In genomic region chr3:115876860-115877646, GRCh38 we compare ENCODE assay signal across 13 cellular contexts.
DNase-seq lines count a peak whose midpoint lies in the region; ATAC-seq, FAIRE-seq and TF ChIP-seq lines count a peak whose summit lies in the region.
"Had no signal": no experiment of that assay in that cellular context is flagged by ENCODE, and none has a peak within 500 bp of the region (broad histone marks: within the 10 kb centered on the region; RNA-seq: fewer than 3 reads in every experiment).

No MANE protein-coding gene starts in this region.

- 12% methylated on average over 8 of the region's 8 CpGs for WGBS in esophagus muscularis mucosa
- 7% methylated on average over 8 of the region's 8 CpGs for WGBS in pancreas, 2 donors
- WGBS in upper lobe of left lung, 2 donors = 9 to 12% methylated on average over 8 of the region's 8 CpGs

- TF ChIP-seq CTCF in esophagus muscularis mucosa (IDR thresholded peaks at IDR 0.05) = no peak
- TF ChIP-seq CTCF in pancreas (IDR thresholded peaks at IDR 0.05) = no peak
- TF ChIP-seq CTCF in upper lobe of left lung (IDR thresholded peaks at IDR 0.05) = no peak

- H3K4me3 ChIP-seq in esophagus muscularis mucosa = peak overlapping the region; percentile 14 to 42 (median 28)
- H3K4me3 ChIP-seq in pancreas = peak overlapping the region in 1 of 4 donors; percentile 2
- H3K4me3 ChIP-seq in upper lobe of left lung = peak overlapping the region in 2 of 4 donors; percentile 2 to 24
- H3K4me3 ChIP-seq: gastrocnemius medialis had no signal

- no peak for TF ChIP-seq EP300 in esophagus muscularis mucosa (IDR thresholded peaks at IDR 0.05)
- no peak for TF ChIP-seq EP300 in upper lobe of left lung (IDR thresholded peaks at IDR 0.05)

- H3K4me1 ChIP-seq in esophagus muscularis mucosa (peaks cover 0 to 14% (median 7%) of the 10 kb centered on the region in 4 donors), pancreas (peaks cover 5 to 15% (median 7%) of the 10 kb centered on the region in 3 donors), upper lobe of left lung (peaks cover 0 to 5% (median 4%) of the 10 kb centered on the region in 4 donors)
- H3K4me1 ChIP-seq: gastrocnemius medialis had no signal

- TF ChIP-seq POLR2A in esophagus muscularis mucosa (IDR thresholded peaks at IDR 0.05; ENCODE audit: low read depth) = no peak
- TF ChIP-seq POLR2A in upper lobe of left lung (IDR thresholded peaks at IDR 0.05) = no peak

- H3K27me3 ChIP-seq in esophagus muscularis mucosa (no peaks in the 10 kb centered on the region), pancreas (no peaks in the 10 kb centered on the region), upper lobe of left lung (no peaks in the 10 kb centered on the region)
- H3K27me3 ChIP-seq: gastrocnemius medialis, neutrophil had no signal

- peak; percentile 26 for FAIRE-seq in pancreas (lab: Jason Lieb, UNC)
- FAIRE-seq in RCC 7860 (lab: Jason Lieb, UNC) = no peak

- no peaks in the 10 kb centered on the region for H3K9me3 ChIP-seq in esophagus muscularis mucosa
- H3K9me3 ChIP-seq in pancreas = no peaks in the 10 kb centered on the region
- no peaks in the 10 kb centered on the region for H3K9me3 ChIP-seq in upper lobe of left lung
- H3K9me3 ChIP-seq: gastrocnemius medialis, neutrophil had no signal

- ATAC-seq in pancreas (peak; percentile 43 to 79 (median 56)), upper lobe of left lung (ENCODE audit: low FRiP score in 2 of 2) (no peak)
- ATAC-seq: activated CD8-positive, alpha-beta memory T cell treated with anti-CD3 and anti-CD28 coated beads, Interleukin-2, amount 10 ng/mL, durations not matched to agents 7 days and 5 days; gastrocnemius medialis had no signal

- H3K27ac ChIP-seq in esophagus muscularis mucosa (replicated peaks in 1 of 4) (no peak overlapping the region), pancreas (no peak overlapping the region), upper lobe of left lung (no peak overlapping the region)
- H3K27ac ChIP-seq: gastrocnemius medialis, neutrophil had no signal

- intact Hi-C loops in esophagus muscularis mucosa (cut with DNase I) = no loop called here
- intact Hi-C loops in pancreas (cut with DNase I) = no loop called here

- H3K36me3 ChIP-seq in esophagus muscularis mucosa (no peaks in the 10 kb centered on the region), pancreas (no peaks in the 10 kb centered on the region), upper lobe of left lung (no peaks in the 10 kb centered on the region)
- H3K36me3 ChIP-seq: gastrocnemius medialis, neutrophil had no signal

- DNase-seq in COLO829 (ENCODE audit: low spot score) (peak; percentile 6), NCI-H69 (lab: John Stamatoyannopoulos, UW) (peak; percentile 82), esophagus muscularis mucosa (ENCODE audit: extremely low spot score) (no peak), pancreas (no peak), NCI-H510A treated with DMSO at 0.1 percent for 48 hours (lab: John Stamatoyannopoulos, UW) (no peak), upper lobe of left lung (no peak), RCC 7860 (ENCODE audit: low spot score) (no peak)
- no peak for DNase-seq in activated T-cell treated with anti-CD3 and anti-CD28 coated beads, Interleukin-2, amount 50 U/mL, for 1 hour
- DNase-seq: activated CD8-positive, alpha-beta memory T cell treated with anti-CD3 and anti-CD28 coated beads, Interleukin-2, amount 10 ng/mL, durations not matched to agents 7 days and 5 days; activated naive CD8-positive, alpha-beta T cell treated with anti-CD3 and anti-CD28 coated beads for 36 hours; gastrocnemius medialis; NCI-H526 treated with DMSO at 0.1 percent for 48 hours had no signal

Comparison
In these comparisons a context has a peak if more than half of its experiments do, and no peak if none do; other contexts are left out.
1. DNase-seq: peak in COLO829 (single experiment) and NCI-H69 (single experiment); none in esophagus muscularis mucosa (single experiment), pancreas (0 of 6), NCI-H510A treated with DMSO at 0.1 percent for 48 hours (single experiment), activated T-cell treated with anti-CD3 and anti-CD28 coated beads, Interleukin-2, amount 50 U/mL, for 1 hour (single experiment), upper lobe of left lung (0 of 2) and RCC 7860 (single experiment).
2. ATAC-seq: peak in pancreas (4 of 4); none in upper lobe of left lung (0 of 2).